Comparison of ENCODE assay signal across 8 cellular contexts in genomic region chr10:29734980-29735627, GRCh38.
DNase-seq lines count a peak whose midpoint lies in the region; ATAC-seq and TF ChIP-seq lines count a peak whose summit lies in the region.

No MANE protein-coding gene starts in this region.

- peak; percentile 35 for ATAC-seq in stimulated activated memory B cell treated with anti-CD40 and anti-IgM and Interleukin-4, amounts not matched to agents 10 μg/mL and 1 μg/mL and 100 μg/mL, for 72 hours

- H2AFZ ChIP-seq in MM.1S (ENCODE audit: low read length), result peak overlapping the region; percentile 71

- H3K4me1 Mint-ChIP-seq in endodermal cell, result peaks cover 16% of the 10 kb centered on the region
- no peaks in the 10 kb centered on the region for H3K4me1 Mint-ChIP-seq in stimulated activated memory B cell treated with anti-CD40 and anti-IgM and Interleukin-4, amounts not matched to agents 10 μg/mL and 1 μg/mL and 100 μg/mL, for 72 hours

- no peaks in the 10 kb centered on the region for H3K79me2 ChIP-seq in MM.1S (ENCODE audit: low read length)

- H3K4me1 ChIP-seq in MM.1S (ENCODE audit: low read length), result no peaks in the 10 kb centered on the region
- H3K4me1 ChIP-seq in endodermal cell (ENCODE audit: control insufficient read depth, insufficient read depth, low read length), result peaks cover 8% of the 10 kb centered on the region
- peaks cover 17 to 21% of the 10 kb centered on the region in 2 donors for H3K4me1 ChIP-seq in mucosa of rectum (ENCODE audit: control insufficient read depth in 2 of 2, insufficient read depth in 2 of 2, low read length in 2 of 2)

- 0% methylated on average over 44 to 77 of the region's 77 CpGs for WGBS in endodermal cell (ENCODE audit: insufficient coverage in 1 of 2, insufficient read length in 1 of 2), 2 experiments

- H3K36me3 ChIP-seq in H7 (replicated peaks; ENCODE audit: control insufficient read depth, insufficient read depth, low read length) (no peaks in the 10 kb centered on the region), MM.1S (replicated peaks; ENCODE audit: insufficient read depth, low read length) (no peaks in the 10 kb centered on the region), endodermal cell (ENCODE audit: control insufficient read depth, insufficient read depth, low read length) (peaks cover 6% of the 10 kb centered on the region), mucosa of rectum (ENCODE audit: control insufficient read depth in 2 of 2, insufficient read depth in 2 of 2, low read length in 2 of 2) (no peaks in the 10 kb centered on the region)

- no peaks in the 10 kb centered on the region for H3K9me3 ChIP-seq in MM.1S (replicated peaks; ENCODE audit: insufficient read depth, low read length)
- H3K9me3 ChIP-seq in endodermal cell (ENCODE audit: control insufficient read depth, low read length), result peaks cover 3% of the 10 kb centered on the region
- no peaks in the 10 kb centered on the region for H3K9me3 ChIP-seq in mucosa of rectum (ENCODE audit: control insufficient read depth in 2 of 2, low read length in 2 of 2)

- H3K27me3 Mint-ChIP-seq in endodermal cell (ENCODE audit: insufficient read depth), result peaks cover 31% of the 10 kb centered on the region
- H3K27me3 Mint-ChIP-seq in stimulated activated memory B cell treated with anti-CD40 and anti-IgM and Interleukin-4, amounts not matched to agents 10 μg/mL and 1 μg/mL and 100 μg/mL, for 72 hours, result peaks cover 27% of the 10 kb centered on the region

- H3K27ac ChIP-seq in MM.1S (ENCODE audit: low read length) (no peak overlapping the region), endodermal cell (ENCODE audit: low read depth, low read length) (no peak overlapping the region), mucosa of rectum (ENCODE audit: low read depth in 2 of 2, low read length in 2 of 2) (peak overlapping the region; percentile 87 to 90)

- TF ChIP-seq CTCF in GM10266 (IDR thresholded peaks at IDR 0.05; ENCODE audit: control insufficient read depth, insufficient read depth, low read depth, missing control alignments) (no peak), MM.1S (IDR thresholded peaks at IDR 0.05; ENCODE audit: low read length) (no peak), endodermal cell (conservative IDR thresholded peaks at IDR 0.05) (no peak)

- H3K4me3 ChIP-seq in H7 (ENCODE audit: insufficient read depth, low read depth, low read length) (peak overlapping the region; percentile 77), MM.1S (ENCODE audit: low read length) (peak overlapping the region; percentile 83), endodermal cell (ENCODE audit: low read length) (peak overlapping the region; percentile 89), mucosa of rectum (ENCODE audit: low read length in 2 of 2) (peak overlapping the region; percentile 78 to 80)

- peak overlapping the region; percentile 50; the same call in 1 of the 2 replicates for H3K9ac ChIP-seq in MM.1S (ENCODE audit: low read length)
- peak overlapping the region; percentile 41 for H3K9ac ChIP-seq in endodermal cell (ENCODE audit: extremely low read depth, low read length, poor library complexity, severe bottlenecking)
- peak overlapping the region; percentile 72 to 78 for H3K9ac ChIP-seq in mucosa of rectum (ENCODE audit: low read depth in 1 of 2, low read length in 2 of 2)

- DNase-seq in GM10266 (ENCODE audit: extremely low spot score), result peak; percentile 55
- DNase-seq in H7, result peak; percentile 83
- DNase-seq in MM.1S, result peak; percentile 59
- peak; percentile 84 for DNase-seq in activated CD8-positive, alpha-beta memory T cell treated with anti-CD3 and anti-CD28 coated beads for 24 hours
- peak; percentile 81 for DNase-seq in endodermal cell
- DNase-seq in D341Med (ENCODE audit: low spot score), result no peak

- H3K4me3 Mint-ChIP-seq in endodermal cell, result peak overlapping the region; percentile 66
- H3K4me3 Mint-ChIP-seq in stimulated activated memory B cell treated with anti-CD40 and anti-IgM and Interleukin-4, amounts not matched to agents 10 μg/mL and 1 μg/mL and 100 μg/mL, for 72 hours, result peak overlapping the region; percentile 55

- no peaks in the 10 kb centered on the region for H4K20me1 ChIP-seq in MM.1S (ENCODE audit: insufficient read depth, low read length)

- no peaks in the 10 kb centered on the region for H3K9me3 Mint-ChIP-seq in endodermal cell
- no peaks in the 10 kb centered on the region for H3K9me3 Mint-ChIP-seq in stimulated activated memory B cell treated with anti-CD40 and anti-IgM and Interleukin-4, amounts not matched to agents 10 μg/mL and 1 μg/mL and 100 μg/mL, for 72 hours

- H3K27ac Mint-ChIP-seq in endodermal cell, result no peak overlapping the region
- H3K27ac Mint-ChIP-seq in stimulated activated memory B cell treated with anti-CD40 and anti-IgM and Interleukin-4, amounts not matched to agents 10 μg/mL and 1 μg/mL and 100 μg/mL, for 72 hours, result no peak overlapping the region

- H3F3A ChIP-seq in MM.1S (ENCODE audit: insufficient read depth, low read length), result no peaks in the 10 kb centered on the region

- peak overlapping the region; percentile 68; the same call in 1 of the 2 replicates for H3K4me2 ChIP-seq in MM.1S (ENCODE audit: low read depth, low read length)

- no peaks in the 10 kb centered on the region for H3K9me2 ChIP-seq in MM.1S (replicated peaks; ENCODE audit: insufficient read depth, low read length)

- no peaks in the 10 kb centered on the region for H3K36me3 Mint-ChIP-seq in endodermal cell (ENCODE audit: low read depth)
- H3K36me3 Mint-ChIP-seq in stimulated activated memory B cell treated with anti-CD40 and anti-IgM and Interleukin-4, amounts not matched to agents 10 μg/mL and 1 μg/mL and 100 μg/mL, for 72 hours, result no peaks in the 10 kb centered on the region

- peaks cover 30% of the 10 kb centered on the region for H3K27me3 ChIP-seq in H7 (ENCODE audit: control insufficient read depth, insufficient read depth, low read length)
- H3K27me3 ChIP-seq in MM.1S (replicated peaks; ENCODE audit: insufficient read depth, low read length), result no peaks in the 10 kb centered on the region
- H3K27me3 ChIP-seq in endodermal cell (ENCODE audit: control insufficient read depth, insufficient read depth, low read length, poor library complexity, severe bottlenecking), result no peaks in the 10 kb centered on the region
- no peaks in the 10 kb centered on the region for H3K27me3 ChIP-seq in mucosa of rectum (ENCODE audit: control insufficient read depth in 2 of 2, insufficient read depth in 2 of 2, low read length in 2 of 2)

Comparison
In these comparisons a context has a peak if more than half of its experiments do, and no peak if none do; other contexts are left out.
1. H3K27ac ChIP-seq: peak in mucosa of rectum (2 of 2); none in MM.1S (single experiment) and endodermal cell (single experiment).
2. Peak in every context shown above with its lines, with median percentiles within 50 percentile points of each other: H3K4me3 ChIP-seq and H3K9ac ChIP-seq.